ENCODE assay signal across 15 cellular contexts in the genomic region with DNA sequence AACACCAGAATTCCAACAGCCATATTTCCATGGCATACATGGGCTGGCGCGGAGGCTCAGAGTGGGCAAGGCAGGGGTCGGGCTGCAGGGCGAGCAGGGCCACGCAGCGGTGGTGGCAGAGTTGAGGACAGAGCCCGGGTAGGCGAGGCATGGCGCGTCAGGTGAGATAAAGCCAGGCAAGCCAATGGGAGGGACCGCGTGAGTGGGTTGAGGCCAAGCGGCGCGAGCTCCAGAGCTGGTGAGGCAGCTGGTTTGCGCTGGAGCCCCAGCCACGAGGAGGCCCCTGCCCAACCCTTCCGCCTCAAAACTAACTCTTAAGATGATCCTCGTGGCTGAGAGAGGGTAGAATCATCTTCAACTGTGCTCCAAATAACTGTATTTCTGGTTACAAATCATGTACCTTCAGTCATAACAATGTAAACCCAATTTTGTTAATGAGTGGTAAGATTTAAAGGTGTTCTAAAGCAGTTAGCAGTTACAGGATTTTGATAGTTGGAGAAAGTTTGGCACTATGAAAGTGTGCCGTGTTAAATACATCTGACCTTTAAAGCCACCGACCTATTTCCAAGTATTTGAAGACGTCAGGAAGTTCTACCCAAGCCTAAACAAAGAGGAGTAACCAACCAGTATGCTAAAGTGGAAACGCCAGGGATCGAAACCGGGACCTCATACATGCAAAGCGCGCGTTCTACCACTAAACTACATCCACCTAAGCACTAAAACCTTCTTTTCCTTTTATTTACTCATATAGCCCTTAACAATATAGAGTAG.
DNase-seq lines count a peak whose midpoint lies in the region; ATAC-seq, FAIRE-seq and TF ChIP-seq lines count a peak whose summit lies in the region.
"Had no signal": no experiment of that assay in that cellular context is flagged by ENCODE, and none has a peak within 500 bp of the region (broad histone marks: within the 10 kb centered on the region; RNA-seq: fewer than 3 reads in every experiment).

No MANE protein-coding gene starts in this region.

- no peak for FAIRE-seq in frontal cortex (lab: Jason Lieb, UNC)

- H3K4me3 Mint-ChIP-seq in endothelial cell (ENCODE audit: unreplicated experiment) (peak overlapping the region; percentile 73), nephron (peak overlapping the region; percentile 30 to 91 (median 34))
- peak overlapping the region in 1 of 2 donors; percentile 13 for H3K4me3 Mint-ChIP-seq in stimulated activated naive CD8-positive, alpha-beta T cell treated with anti-CD3 and anti-CD28 coated beads, Interleukin-15, amount 100 ng/mL, for 72 hours
- H3K4me3 Mint-ChIP-seq: activated CD8-positive, alpha-beta memory T cell treated with anti-CD3 and anti-CD28 coated beads, Interleukin-2, amount 10 ng/mL, durations not matched to agents 7 days and 5 days had no signal

- no peaks in the 10 kb centered on the region for H3K4me1 ChIP-seq in BE2C

- H3K4me1 Mint-ChIP-seq in endothelial cell (ENCODE audit: unreplicated experiment) (peaks cover 14% of the 10 kb centered on the region), nephron (no peaks in the 10 kb centered on the region)
- peaks cover 15% of the 10 kb centered on the region for H3K4me1 Mint-ChIP-seq in stimulated activated naive CD8-positive, alpha-beta T cell treated with anti-CD3 and anti-CD28 coated beads, Interleukin-15, amount 100 ng/mL, for 72 hours

- ATAC-seq in stimulated activated naive CD8-positive, alpha-beta T cell treated with anti-CD3 and anti-CD28 coated beads, Interleukin-15, amount 100 ng/mL, for 72 hours, result no peak
- ATAC-seq: activated CD8-positive, alpha-beta memory T cell treated with anti-CD3 and anti-CD28 coated beads, Interleukin-2, amount 10 ng/mL, durations not matched to agents 7 days and 5 days; stimulated activated naive B cell treated with anti-CD40 and anti-IgM and Interleukin-4, amounts not matched to agents 10 μg/mL and 1 μg/mL and 100 μg/mL, for 72 hours had no signal

- H3K9me3 ChIP-seq in BE2C, result no peaks in the 10 kb centered on the region
- H3K9me3 ChIP-seq: tibial artery had no signal

- peak overlapping the region; percentile 95; the same call in 1 of the 2 replicates for H3K4me3 ChIP-seq in BE2C (ENCODE audit: low read depth, low read length)

- H3K9me3 Mint-ChIP-seq in endothelial cell (ENCODE audit: unreplicated experiment) (no peaks in the 10 kb centered on the region), nephron (peaks cover under 1% of the 10 kb centered on the region)
- H3K9me3 Mint-ChIP-seq in stimulated activated naive CD8-positive, alpha-beta T cell treated with anti-CD3 and anti-CD28 coated beads, Interleukin-15, amount 100 ng/mL, for 72 hours, result no peaks in the 10 kb centered on the region

- H3K36me3 Mint-ChIP-seq in endothelial cell (ENCODE audit: low read depth, unreplicated experiment) (no peaks in the 10 kb centered on the region), nephron (ENCODE audit: low read depth) (peaks cover under 1% of the 10 kb centered on the region)
- H3K36me3 Mint-ChIP-seq: stimulated activated naive B cell treated with anti-CD40 and anti-IgM and Interleukin-4, amounts not matched to agents 10 μg/mL and 1 μg/mL and 100 μg/mL, for 72 hours had no signal

- TF ChIP-seq CTCF in BE2C (IDR thresholded peaks at IDR 0.05; ENCODE audit: low read depth, low read length), result no peak
- TF ChIP-seq CTCF in endothelial cell (IDR thresholded peaks at IDR 0.05; ENCODE audit: unreplicated experiment), result no peak
- no peak for TF ChIP-seq CTCF in nephron (IDR thresholded peaks at IDR 0.05; ENCODE audit: unreplicated experiment in 3 of 3)

- DNase-seq in BE2C (peak; percentile 56), NCI-H2227 (lab: John Stamatoyannopoulos, UW; ENCODE audit: unreplicated experiment) (peak; percentile 82), endothelial cell (ENCODE audit: low spot score) (no peak), mucosa of gallbladder (ENCODE audit: low spot score) (no peak), frontal cortex (ENCODE audit: low spot score in 2 of 2) (no peak), SIG-M5 treated with dmso at 0.1 percent for 504 hours (lab: John Stamatoyannopoulos, UW; ENCODE audit: unreplicated experiment) (no peak)
- no peak for DNase-seq in stimulated activated naive CD8-positive, alpha-beta T cell treated with anti-CD3 and anti-CD28 coated beads, Interleukin-15, amount 100 ng/mL, for 72 hours
- DNase-seq: activated CD8-positive, alpha-beta memory T cell treated with anti-CD3 and anti-CD28 coated beads, Interleukin-2, amount 10 ng/mL, durations not matched to agents 7 days and 5 days; activated effector memory CD4-positive, alpha-beta T cell treated with Interleukin-2 at 50 U/mL for 16 hours; GOT3; Karpas-422; NCI-H1092; stimulated activated naive B cell treated with anti-CD40 and anti-IgM and Interleukin-4, amounts not matched to agents 10 μg/mL and 1 μg/mL and 100 μg/mL, for 72 hours; tibial artery had no signal

- H3K27me3 Mint-ChIP-seq in endothelial cell (ENCODE audit: unreplicated experiment) (peaks cover 17% of the 10 kb centered on the region), nephron (ENCODE audit: low read depth) (peaks cover 19% of the 10 kb centered on the region)
- peaks cover 76% of the 10 kb centered on the region for H3K27me3 Mint-ChIP-seq in stimulated activated naive CD8-positive, alpha-beta T cell treated with anti-CD3 and anti-CD28 coated beads, Interleukin-15, amount 100 ng/mL, for 72 hours

- no peaks in the 10 kb centered on the region for H3K27me3 ChIP-seq in BE2C

- H3K36me3 ChIP-seq in BE2C, result no peaks in the 10 kb centered on the region
- H3K36me3 ChIP-seq: tibial artery had no signal

- no peak overlapping the region for H3K27ac Mint-ChIP-seq in endothelial cell (ENCODE audit: unreplicated experiment)
- H3K27ac Mint-ChIP-seq in nephron, result peak overlapping the region; percentile 78 to 96 (median 79)
- H3K27ac Mint-ChIP-seq in stimulated activated naive CD8-positive, alpha-beta T cell treated with anti-CD3 and anti-CD28 coated beads, Interleukin-15, amount 100 ng/mL, for 72 hours, result no peak overlapping the region
- H3K27ac Mint-ChIP-seq: activated CD8-positive, alpha-beta memory T cell treated with anti-CD3 and anti-CD28 coated beads, Interleukin-2, amount 10 ng/mL, durations not matched to agents 7 days and 5 days; stimulated activated naive B cell treated with anti-CD40 and anti-IgM and Interleukin-4, amounts not matched to agents 10 μg/mL and 1 μg/mL and 100 μg/mL, for 72 hours had no signal

Comparison
In these comparisons a context has a peak if more than half of its experiments do, and no peak if none do; other contexts are left out.
1. DNase-seq: peak in BE2C (single experiment) and NCI-H2227 (single experiment); none in endothelial cell (single experiment), mucosa of gallbladder (single experiment), frontal cortex (0 of 2), SIG-M5 treated with dmso at 0.1 percent for 504 hours (single experiment) and stimulated activated naive CD8-positive, alpha-beta T cell treated with anti-CD3 and anti-CD28 coated beads, Interleukin-15, amount 100 ng/mL, for 72 hours (0 of 2).
2. H3K27ac Mint-ChIP-seq: peak in nephron (3 of 3); none in endothelial cell (single experiment) and stimulated activated naive CD8-positive, alpha-beta T cell treated with anti-CD3 and anti-CD28 coated beads, Interleukin-15, amount 100 ng/mL, for 72 hours (0 of 2).